12 cellular contexts compared by ENCODE assay signal in the genomic region with DNA sequence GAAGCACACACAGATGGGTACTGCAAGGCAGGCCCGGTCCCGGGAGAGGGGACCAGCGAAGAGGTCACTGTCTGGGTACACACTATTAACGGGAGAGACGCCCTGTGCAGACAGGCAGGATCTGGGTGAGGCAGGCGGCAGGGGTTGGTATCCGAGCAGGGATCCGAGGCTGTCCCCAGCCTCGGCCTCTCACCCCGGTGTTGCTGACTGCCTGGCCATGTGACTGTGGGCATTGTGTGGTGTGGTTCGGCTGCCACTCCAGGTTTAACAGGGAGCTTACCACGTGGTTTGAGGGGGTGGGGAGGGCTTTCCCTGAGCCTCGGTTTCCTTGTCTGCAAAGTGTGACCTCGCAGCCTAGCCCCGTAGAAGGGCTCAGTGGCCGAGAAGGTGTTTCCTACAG. TPM values are rescaled to one million over a fixed set of nuclear protein-coding genes. Genes with fewer than 3 reads are reported as not detected.
A peak's percentile ranks its signal among the peaks of the same experiment; 100 is the strongest.
DNase-seq lines count a peak whose midpoint lies in the region; TF ChIP-seq lines count a peak whose summit lies in the region.
"Had no signal": no experiment of that assay in that cellular context is flagged by ENCODE, and none has a peak within 500 bp of the region (broad histone marks: within the 10 kb centered on the region; RNA-seq: fewer than 3 reads in every experiment).

No MANE protein-coding gene starts in this region.

- H3K27ac Mint-ChIP-seq in activated naive CD4-positive, alpha-beta T cell treated with anti-CD3 and anti-CD28 coated beads, Interleukin-2, amount 50 U/mL, for 24 hours: peak overlapping the region; percentile 52
- H3K27ac Mint-ChIP-seq in activated naive CD8-positive, alpha-beta T cell: peak overlapping the region; percentile 89

- 69 to 77% methylated on average over 15 to 16 of the region's 16 CpGs for WGBS in tibial nerve, 2 donors

- H3K36me3 ChIP-seq in tibial nerve (no peaks in the 10 kb centered on the region), tibial artery (no peaks in the 10 kb centered on the region)

- peak overlapping the region in 3 of 4 donors; percentile 85 to 96 (median 95) for H3K27ac ChIP-seq in tibial nerve
- no peak overlapping the region for H3K27ac ChIP-seq in tibial artery

- DNase-seq in activated naive CD4-positive, alpha-beta T cell treated with Interleukin-2 at 50 U/mL for 16 hours: no peak
- DNase-seq in midbrain (lab: John Stamatoyannopoulos, UW) (peak; percentile 33), tibial nerve (ENCODE audit: low spot score in 2 of 2) (no peak), LoVo (ENCODE audit: low spot score) (no peak), tibial artery (no peak), putamen (ENCODE audit: low spot score) (no peak)
- DNase-seq: cerebellar nuclear complex; NCI-H2081; SHP77; stimulated activated CD4-positive, alpha-beta T cell treated with anti-CD3 and anti-CD28 coated beads, Interleukin-2, amount 100 ng/mL, for 48 hours had no signal

- no peaks in the 10 kb centered on the region for H3K36me3 Mint-ChIP-seq in activated naive CD4-positive, alpha-beta T cell treated with anti-CD3 and anti-CD28 coated beads, Interleukin-2, amount 50 U/mL, for 24 hours
- peaks cover 2% of the 10 kb centered on the region for H3K36me3 Mint-ChIP-seq in activated naive CD8-positive, alpha-beta T cell

- H3K27me3 Mint-ChIP-seq in activated naive CD4-positive, alpha-beta T cell treated with anti-CD3 and anti-CD28 coated beads, Interleukin-2, amount 50 U/mL, for 24 hours: no peaks in the 10 kb centered on the region
- H3K27me3 Mint-ChIP-seq in activated naive CD8-positive, alpha-beta T cell: no peaks in the 10 kb centered on the region

- H3K9me3 ChIP-seq in tibial nerve (no peaks in the 10 kb centered on the region), tibial artery (no peaks in the 10 kb centered on the region)

- peak overlapping the region; percentile 36 for H3K4me3 Mint-ChIP-seq in activated naive CD4-positive, alpha-beta T cell treated with anti-CD3 and anti-CD28 coated beads, Interleukin-2, amount 50 U/mL, for 24 hours
- peak overlapping the region; percentile 63 for H3K4me3 Mint-ChIP-seq in activated naive CD8-positive, alpha-beta T cell

- no peak for TF ChIP-seq EP300 in tibial nerve (IDR thresholded peaks at IDR 0.05)

- no peaks in the 10 kb centered on the region for H3K9me3 Mint-ChIP-seq in activated naive CD4-positive, alpha-beta T cell treated with anti-CD3 and anti-CD28 coated beads, Interleukin-2, amount 50 U/mL, for 24 hours
- H3K9me3 Mint-ChIP-seq in activated naive CD8-positive, alpha-beta T cell (ENCODE audit: low read depth): no peaks in the 10 kb centered on the region

- H3K4me1 Mint-ChIP-seq in activated naive CD4-positive, alpha-beta T cell treated with anti-CD3 and anti-CD28 coated beads, Interleukin-2, amount 50 U/mL, for 24 hours: peaks cover 70% of the 10 kb centered on the region
- peaks cover 69% of the 10 kb centered on the region for H3K4me1 Mint-ChIP-seq in activated naive CD8-positive, alpha-beta T cell (ENCODE audit: low read depth)

- intact Hi-C loops in tibial artery (cut with DNase I; ENCODE audit: low total_unique reads): no loop called here

- peaks cover 0 to 71% (median 60%) of the 10 kb centered on the region in 4 donors for H3K4me1 ChIP-seq in tibial nerve
- peaks cover 5 to 66% (median 40%) of the 10 kb centered on the region in 4 donors for H3K4me1 ChIP-seq in tibial artery

- no peaks in the 10 kb centered on the region for H3K27me3 ChIP-seq in tibial nerve
- no peaks in the 10 kb centered on the region for H3K27me3 ChIP-seq in tibial artery

- no peak for TF ChIP-seq POLR2A in tibial nerve (IDR thresholded peaks at IDR 0.05)

- H3K4me3 ChIP-seq in tibial nerve (no peak overlapping the region), tibial artery (no peak overlapping the region)

- TF ChIP-seq CTCF in tibial nerve (IDR thresholded peaks at IDR 0.05): no peak
- no peak for TF ChIP-seq CTCF in tibial artery (IDR thresholded peaks at IDR 0.05)

RNA-seq across cellular contexts. Expression of gene RALGDS, which starts 11.1 kb away (rescaled TPM):
- total RNA-seq in tibial nerve: 10 to 100 TPM; 34.5 to 60.0 (median 48.7) TPM

RNA-seq across cellular contexts. Expression of gene GBGT1, which starts 31.5 kb away (rescaled TPM):
- 10 to 100 TPM; 15.3 to 63.3 (median 36.8) TPM for total RNA-seq in tibial nerve

Comparison
In these comparisons a context has a peak if more than half of its experiments do, and no peak if none do; other contexts are left out.
1. H3K27ac ChIP-seq: peak in tibial nerve (3 of 4); none in tibial artery (0 of 2).